17 cellular contexts compared by ENCODE assay signal in the genomic region with DNA sequence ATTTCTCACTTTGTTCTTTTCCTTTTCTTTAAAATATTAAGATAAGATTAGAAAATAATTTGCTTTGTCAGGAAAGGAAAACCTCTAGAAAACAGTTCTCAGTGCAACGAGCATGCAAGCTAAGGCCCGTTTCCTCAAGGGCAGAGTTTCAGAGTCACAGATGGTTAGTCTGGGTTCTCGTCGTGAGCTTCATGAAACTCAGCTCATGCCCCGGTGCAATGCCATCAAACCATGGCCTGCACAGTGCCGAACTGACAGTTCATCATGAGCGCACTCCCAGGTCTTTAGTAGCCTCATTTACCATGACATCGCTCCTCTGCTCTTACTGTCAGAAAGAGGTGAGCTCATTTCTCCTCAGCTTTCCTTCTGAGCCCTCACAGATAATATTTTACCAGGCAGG.
DNase-seq lines count a peak whose midpoint lies in the region; ATAC-seq and TF ChIP-seq lines count a peak whose summit lies in the region.
"Had no signal": no experiment of that assay in that cellular context is flagged by ENCODE, and none has a peak within 500 bp of the region (broad histone marks: within the 10 kb centered on the region; RNA-seq: fewer than 3 reads in every experiment).

No MANE protein-coding gene starts in this region.

- DNase-seq in Ammon's horn (ENCODE audit: low spot score) (no peak), AG08396 (ENCODE audit: low spot score) (no peak), ureter (ENCODE audit: low spot score) (no peak)
- DNase-seq in stimulated activated CD4-positive, alpha-beta T cell treated with anti-CD3 and anti-CD28 coated beads, Interleukin-4, amount 100 ng/mL, for 4 hours: no peak
- DNase-seq: activated CD4-positive, alpha-beta T cell treated with anti-CD3 and anti-CD28 coated beads, Interleukin-2, amount 10 ng/mL, durations not matched to agents 7 days and 5 days; activated naive CD4-positive, alpha-beta T cell; central memory CD4-positive, alpha-beta T cell; DMS79 treated with DMSO at 0.1 percent for 48 hours; MG63; NCI-H345; occipital lobe; stimulated activated CD8-positive, alpha-beta memory T cell treated with anti-CD3 and anti-CD28 coated beads, Interleukin-4, amount 100 ng/mL, for 48 hours; T-helper 17 cell had no signal

- TF ChIP-seq POLR2A in GM18505 (IDR thresholded peaks at IDR 0.05; ENCODE audit: borderline replicate concordance, extremely low read depth, insufficient read depth, insufficient read length): no peak

- peak; percentile 84 for ATAC-seq in GM18505 (IDR thresholded peaks at IDR 0.05; ENCODE audit: unreplicated experiment)
- ATAC-seq in GM21367 (IDR thresholded peaks at IDR 0.05; ENCODE audit: unreplicated experiment): peak; percentile 77
- ATAC-seq in HG02885 (IDR thresholded peaks at IDR 0.05; ENCODE audit: poor library complexity, unreplicated experiment): peak; percentile 60
- ATAC-seq in HG03558 (IDR thresholded peaks at IDR 0.05; ENCODE audit: extremely low read depth, unreplicated experiment): peak; percentile 49
- ATAC-seq: T-helper 17 cell had no signal
